In genomic region chr1:23402286-23403037, GRCh38 we compare ENCODE assay signal across 11 cellular contexts. TPM values are rescaled to one million over a fixed set of nuclear protein-coding genes. Genes with fewer than 3 reads are reported as not detected.
DNase-seq lines count a peak whose midpoint lies in the region; ATAC-seq and TF ChIP-seq lines count a peak whose summit lies in the region.
"Had no signal": no experiment of that assay in that cellular context is flagged by ENCODE, and none has a peak within 500 bp of the region (broad histone marks: within the 10 kb centered on the region; RNA-seq: fewer than 3 reads in every experiment).

No MANE protein-coding gene starts in this region.

- no peak for TF ChIP-seq CTCF in VCaP (conservative IDR thresholded peaks at IDR 0.05)
- no peak for TF ChIP-seq CTCF in left ventricle myocardium inferior (IDR thresholded peaks at IDR 0.05; ENCODE audit: borderline replicate concordance)

- no peak overlapping the region for H3K4me3 ChIP-seq in left ventricle myocardium inferior
- H3K4me3 ChIP-seq in stomach smooth muscle (ENCODE audit: low read length in 2 of 2): no peak overlapping the region

- ATAC-seq in HG03565 (IDR thresholded peaks at IDR 0.05; ENCODE audit: unreplicated experiment): no peak
- no peak for ATAC-seq in HG03135 (IDR thresholded peaks at IDR 0.05; ENCODE audit: unreplicated experiment)
- ATAC-seq: activated CD8-positive, alpha-beta T cell treated with anti-CD3 and anti-CD28 coated beads for 36 hours; left lobe of liver had no signal

- no peaks in the 10 kb centered on the region for H3K36me3 ChIP-seq in left ventricle myocardium inferior
- H3K36me3 ChIP-seq in stomach smooth muscle (ENCODE audit: control insufficient read depth in 2 of 2, insufficient read depth in 2 of 2, low read length in 2 of 2): peaks cover 10 to 21% of the 10 kb centered on the region in 2 donors

- no peak for TF ChIP-seq RAD21 in Ishikawa (IDR thresholded peaks at IDR 0.05; ENCODE audit: low read depth)

- peak overlapping the region; percentile 82 for H3K27ac ChIP-seq in VCaP
- peak overlapping the region; percentile 72 for H3K27ac ChIP-seq in left ventricle myocardium inferior (replicated peaks)
- peak overlapping the region; percentile 46 for H3K27ac ChIP-seq in stomach smooth muscle (ENCODE audit: low read length)
- H3K27ac ChIP-seq: KMS-11 had no signal

- peaks cover 83% of the 10 kb centered on the region for H3K4me1 ChIP-seq in left ventricle myocardium inferior
- H3K4me1 ChIP-seq in stomach smooth muscle (ENCODE audit: control insufficient read depth, insufficient read depth, low read length): peaks cover 19% of the 10 kb centered on the region

- no peaks in the 10 kb centered on the region for H3K27me3 ChIP-seq in left ventricle myocardium inferior (ENCODE audit: low read depth)
- H3K27me3 ChIP-seq in stomach smooth muscle (ENCODE audit: control insufficient read depth in 1 of 2, insufficient read depth in 2 of 2, low read length in 2 of 2): no peaks in the 10 kb centered on the region

- H3K9me3 ChIP-seq in left ventricle myocardium inferior (replicated peaks) (no peaks in the 10 kb centered on the region), stomach smooth muscle (ENCODE audit: control insufficient read depth in 2 of 2, low read length in 2 of 2) (no peaks in the 10 kb centered on the region)

- TF ChIP-seq EP300 in Ishikawa (IDR thresholded peaks at IDR 0.05; ENCODE audit: borderline replicate concordance): no peak

- no peak overlapping the region for H3K9ac ChIP-seq in stomach smooth muscle (ENCODE audit: low read length in 2 of 2)
- H3K9ac ChIP-seq: KMS-11 had no signal

- DNase-seq in left ventricle myocardium inferior: no peak
- DNase-seq in G401 (ENCODE audit: low spot score): no peak
- DNase-seq: activated CD8-positive, alpha-beta T cell treated with anti-CD3 and anti-CD28 coated beads for 36 hours; NCI-H510A treated with DMSO at 0.1 percent for 48 hours had no signal

- in situ Hi-C loops in G401 (cut with HindIII; ENCODE audit: low sequenced_read_pairs): no loop called here

- intact Hi-C loops in left ventricle myocardium inferior (cut with micrococcal nuclease): loop anchor here (10.0 kb wide), 1 partner anchor 58 kb away; the partner anchor contains the start of gene HNRNPR

TF ChIP-seq in Ishikawa, 13 proteins besides CTCF, POLR2A, EP300 and RAD21:
- TF ChIP-seq, protein P1, sequence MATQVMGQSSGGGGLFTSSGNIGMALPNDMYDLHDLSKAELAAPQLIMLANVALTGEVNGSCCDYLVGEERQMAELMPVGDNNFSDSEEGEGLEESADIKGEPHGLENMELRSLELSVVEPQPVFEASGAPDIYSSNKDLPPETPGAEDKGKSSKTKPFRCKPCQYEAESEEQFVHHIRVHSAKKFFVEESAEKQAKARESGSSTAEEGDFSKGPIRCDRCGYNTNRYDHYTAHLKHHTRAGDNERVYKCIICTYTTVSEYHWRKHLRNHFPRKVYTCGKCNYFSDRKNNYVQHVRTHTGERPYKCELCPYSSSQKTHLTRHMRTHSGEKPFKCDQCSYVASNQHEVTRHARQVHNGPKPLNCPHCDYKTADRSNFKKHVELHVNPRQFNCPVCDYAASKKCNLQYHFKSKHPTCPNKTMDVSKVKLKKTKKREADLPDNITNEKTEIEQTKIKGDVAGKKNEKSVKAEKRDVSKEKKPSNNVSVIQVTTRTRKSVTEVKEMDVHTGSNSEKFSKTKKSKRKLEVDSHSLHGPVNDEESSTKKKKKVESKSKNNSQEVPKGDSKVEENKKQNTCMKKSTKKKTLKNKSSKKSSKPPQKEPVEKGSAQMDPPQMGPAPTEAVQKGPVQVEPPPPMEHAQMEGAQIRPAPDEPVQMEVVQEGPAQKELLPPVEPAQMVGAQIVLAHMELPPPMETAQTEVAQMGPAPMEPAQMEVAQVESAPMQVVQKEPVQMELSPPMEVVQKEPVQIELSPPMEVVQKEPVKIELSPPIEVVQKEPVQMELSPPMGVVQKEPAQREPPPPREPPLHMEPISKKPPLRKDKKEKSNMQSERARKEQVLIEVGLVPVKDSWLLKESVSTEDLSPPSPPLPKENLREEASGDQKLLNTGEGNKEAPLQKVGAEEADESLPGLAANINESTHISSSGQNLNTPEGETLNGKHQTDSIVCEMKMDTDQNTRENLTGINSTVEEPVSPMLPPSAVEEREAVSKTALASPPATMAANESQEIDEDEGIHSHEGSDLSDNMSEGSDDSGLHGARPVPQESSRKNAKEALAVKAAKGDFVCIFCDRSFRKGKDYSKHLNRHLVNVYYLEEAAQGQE (IDR thresholded peaks at IDR 0.05; ENCODE audit: low read depth): no peak
- TF ChIP-seq TEAD4 (IDR thresholded peaks at IDR 0.05): 0 out of 2 replicates have a peak, but pooled peaks have one; percentile 8

RNA-seq across cellular contexts. Expression of gene TCEA3, which starts 22.1 kb away (rescaled TPM):
- total RNA-seq in left ventricle myocardium inferior: 78.6 TPM
- total RNA-seq in G401 (2014; rRNA removed; shearing (Covaris generic)): 0.95 and 1.0 TPM in 2 replicates

RNA-seq across cellular contexts. Expression of gene ZNF436, which starts 32.8 kb away (rescaled TPM):
- total RNA-seq in left ventricle myocardium inferior: 11.8 TPM
- total RNA-seq in G401 (2014; rRNA removed; shearing (Covaris generic)): 13.7 and 17.6 TPM in 2 replicates

RNA-seq across cellular contexts. Expression of gene HNRNPR, which starts 58.4 kb away (rescaled TPM):
- 54.6 TPM for total RNA-seq in left ventricle myocardium inferior
- 133 and 193 TPM in 2 replicates for total RNA-seq in G401 (2014; rRNA removed; shearing (Covaris generic))

Comparison
In these comparisons a context has a peak if more than half of its experiments do, and no peak if none do; other contexts are left out.
1. RNA of gene TCEA3, which starts 22.1 kb away (total RNA-seq): 78.6 TPM in left ventricle myocardium inferior (single experiment); 0.95 to 1.0 TPM in G401; every median in the first group is over 10 times any median in the second.
2. Peak in every context shown above with its lines, with median percentiles within 50 percentile points of each other: H3K27ac ChIP-seq.